Comparison of ENCODE assay signal across 10 cellular contexts in genomic region chr3:83934208-83935150, GRCh38.
DNase-seq lines count a peak whose midpoint lies in the region; ATAC-seq and TF ChIP-seq lines count a peak whose summit lies in the region.
"Had no signal": no experiment of that assay in that cellular context is flagged by ENCODE, and none has a peak within 500 bp of the region (broad histone marks: within the 10 kb centered on the region; RNA-seq: fewer than 3 reads in every experiment).

No MANE protein-coding gene starts in this region.

- H3K4me3 Mint-ChIP-seq in MCF 10A (ENCODE audit: unreplicated experiment) (peak overlapping the region; percentile 36), endodermal cell (no peak overlapping the region)
- no peak overlapping the region for H3K4me3 Mint-ChIP-seq in activated CD8-positive, alpha-beta memory T cell treated with anti-CD3 and anti-CD28 coated beads, Interleukin-2, amount 10 ng/mL, durations not matched to agents 7 days and 5 days

- DNase-seq in MCF 10A (ENCODE audit: unreplicated experiment) (peak; percentile 96), breast epithelium (ENCODE audit: low spot score in 2 of 2) (no peak), NOMO-1 (lab: John Stamatoyannopoulos, UW; ENCODE audit: unreplicated experiment in 2 of 2) (peak; percentile 90 to 97), endodermal cell (no peak), coronary artery (ENCODE audit: low spot score) (no peak)
- no peak for DNase-seq in activated CD4-positive, alpha-beta T cell treated with anti-CD3 and anti-CD28 coated beads for 1 hour
- no peak for DNase-seq in activated CD8-positive, alpha-beta memory T cell treated with anti-CD3 and anti-CD28 coated beads, Interleukin-2, amount 10 ng/mL, durations not matched to agents 7 days and 5 days
- DNase-seq: AML-193, heart left ventricle had no signal

- H3K27ac Mint-ChIP-seq in MCF 10A (ENCODE audit: low read depth, unreplicated experiment) (peak overlapping the region; percentile 99), endodermal cell (no peak overlapping the region)
- no peak overlapping the region for H3K27ac Mint-ChIP-seq in activated CD8-positive, alpha-beta memory T cell treated with anti-CD3 and anti-CD28 coated beads, Interleukin-2, amount 10 ng/mL, durations not matched to agents 7 days and 5 days

- no peaks in the 10 kb centered on the region for H3K27me3 Mint-ChIP-seq in MCF 10A (ENCODE audit: insufficient read depth, unreplicated experiment)
- no peaks in the 10 kb centered on the region for H3K27me3 Mint-ChIP-seq in endodermal cell (ENCODE audit: insufficient read depth)
- no peaks in the 10 kb centered on the region for H3K27me3 Mint-ChIP-seq in activated CD8-positive, alpha-beta memory T cell treated with anti-CD3 and anti-CD28 coated beads, Interleukin-2, amount 10 ng/mL, durations not matched to agents 7 days and 5 days

- peak; percentile 15 for TF ChIP-seq CTCF in MCF 10A (IDR thresholded peaks at IDR 0.05; ENCODE audit: unreplicated experiment)
- TF ChIP-seq CTCF in breast epithelium (IDR thresholded peaks at IDR 0.05), result no peak
- no peak for TF ChIP-seq CTCF in endodermal cell (conservative IDR thresholded peaks at IDR 0.05)
- no peak for TF ChIP-seq CTCF in coronary artery (IDR thresholded peaks at IDR 0.05)

- POLR2A ChIA-PET in MCF 10A (lab: Yijun Ruan, JAX), result interaction anchor here (0.6 to 5.9 kb wide), 7 partner anchors 12 to 1955 kb away, joined by 3 to 25 read pairs (median 3); no protein-coding TSS in a partner anchor

- WGBS in endodermal cell (ENCODE audit: insufficient coverage in 1 of 2, insufficient read length in 1 of 2), 2 experiments, result 89% methylated on average over 5 of the region's 5 CpGs; no CpG with 5 or more reads in 1 of the 2 experiments

- H3K27me3 ChIP-seq in breast epithelium (no peaks in the 10 kb centered on the region), endodermal cell (ENCODE audit: control insufficient read depth, insufficient read depth, low read length, poor library complexity, severe bottlenecking) (no peaks in the 10 kb centered on the region)
- H3K27me3 ChIP-seq: heart left ventricle had no signal

- no TSS peak for BruUV-seq in MCF 10A (replicated peaks; lab: Mats Ljungman, UMichigan)

- CTCF ChIA-PET in MCF 10A (lab: Yijun Ruan, JAX), result interaction anchor here (0.5 to 0.8 kb wide), 6 partner anchors 11 to 913 kb away, joined by 3 to 4 read pairs (median 3); no protein-coding TSS in a partner anchor
- CTCF ChIA-PET in activated CD8-positive, alpha-beta memory T cell treated with anti-CD3 and anti-CD28 coated beads, Interleukin-2, amount 10 ng/mL, durations not matched to agents 7 days and 5 days (lab: Charles Lee), result no interaction called here

- intact Hi-C loops in MCF 10A (cut with micrococcal nuclease), result no loop called here
- intact Hi-C loops in breast epithelium (cut with DNase I; ENCODE audit: low total_unique reads), result no loop called here

- TF ChIP-seq POLR2A in breast epithelium (IDR thresholded peaks at IDR 0.05), result no peak

- H3K27ac ChIP-seq in breast epithelium (peak overlapping the region in 1 of 2 donors; percentile 23), endodermal cell (ENCODE audit: low read depth, low read length) (peak overlapping the region; percentile 50), coronary artery (no peak overlapping the region)
- H3K27ac ChIP-seq: heart left ventricle had no signal

- H3K36me3 Mint-ChIP-seq in MCF 10A (ENCODE audit: insufficient read depth, unreplicated experiment) (no peaks in the 10 kb centered on the region), endodermal cell (ENCODE audit: low read depth) (no peaks in the 10 kb centered on the region)
- no peaks in the 10 kb centered on the region for H3K36me3 Mint-ChIP-seq in activated CD8-positive, alpha-beta memory T cell treated with anti-CD3 and anti-CD28 coated beads, Interleukin-2, amount 10 ng/mL, durations not matched to agents 7 days and 5 days

- H3K9ac ChIP-seq in endodermal cell (ENCODE audit: extremely low read depth, low read length, poor library complexity, severe bottlenecking), result no peak overlapping the region

- H3K36me3 ChIP-seq in breast epithelium (no peaks in the 10 kb centered on the region), endodermal cell (ENCODE audit: control insufficient read depth, insufficient read depth, low read length) (no peaks in the 10 kb centered on the region)
- H3K36me3 ChIP-seq: heart left ventricle had no signal

- ATAC-seq in HG03025 (IDR thresholded peaks at IDR 0.05; ENCODE audit: low FRiP score, unreplicated experiment), result no peak
- ATAC-seq in activated CD8-positive, alpha-beta memory T cell treated with anti-CD3 and anti-CD28 coated beads, Interleukin-2, amount 10 ng/mL, durations not matched to agents 7 days and 5 days, result no peak
- ATAC-seq: heart left ventricle had no signal

- H3K4me1 Mint-ChIP-seq in MCF 10A (ENCODE audit: insufficient read depth, unreplicated experiment) (peaks cover 42% of the 10 kb centered on the region), endodermal cell (no peaks in the 10 kb centered on the region)
- H3K4me1 Mint-ChIP-seq in activated CD8-positive, alpha-beta memory T cell treated with anti-CD3 and anti-CD28 coated beads, Interleukin-2, amount 10 ng/mL, durations not matched to agents 7 days and 5 days, result no peaks in the 10 kb centered on the region

- H3K4me3 ChIP-seq in breast epithelium (no peak overlapping the region), endodermal cell (ENCODE audit: low read length) (no peak overlapping the region), coronary artery (no peak overlapping the region)
- H3K4me3 ChIP-seq: heart left ventricle had no signal

- H3K4me1 ChIP-seq in breast epithelium (no peaks in the 10 kb centered on the region), endodermal cell (ENCODE audit: control insufficient read depth, insufficient read depth, low read length) (no peaks in the 10 kb centered on the region)
- H3K4me1 ChIP-seq: heart left ventricle had no signal

- H3K9me3 Mint-ChIP-seq in MCF 10A (ENCODE audit: unreplicated experiment), result peaks cover 10% of the 10 kb centered on the region
- H3K9me3 Mint-ChIP-seq in endodermal cell, result peaks cover 15% of the 10 kb centered on the region
- peaks cover 9% of the 10 kb centered on the region for H3K9me3 Mint-ChIP-seq in activated CD8-positive, alpha-beta memory T cell treated with anti-CD3 and anti-CD28 coated beads, Interleukin-2, amount 10 ng/mL, durations not matched to agents 7 days and 5 days (ENCODE audit: low read depth)

- peaks cover 9 to 18% of the 10 kb centered on the region in 2 donors for H3K9me3 ChIP-seq in breast epithelium
- H3K9me3 ChIP-seq in endodermal cell (ENCODE audit: control insufficient read depth, low read length), result peaks cover 40% of the 10 kb centered on the region

Comparison
In these comparisons a context has a peak if more than half of its experiments do, and no peak if none do; other contexts are left out.
1. DNase-seq: peak in MCF 10A (single experiment) and NOMO-1 (2 of 2); none in breast epithelium (0 of 2), endodermal cell (single experiment), coronary artery (single experiment), activated CD4-positive, alpha-beta T cell treated with anti-CD3 and anti-CD28 coated beads for 1 hour (single experiment) and activated CD8-positive, alpha-beta memory T cell treated with anti-CD3 and anti-CD28 coated beads, Interleukin-2, amount 10 ng/mL, durations not matched to agents 7 days and 5 days (single experiment).